8 cellular contexts compared by ENCODE assay signal in the genomic region with DNA sequence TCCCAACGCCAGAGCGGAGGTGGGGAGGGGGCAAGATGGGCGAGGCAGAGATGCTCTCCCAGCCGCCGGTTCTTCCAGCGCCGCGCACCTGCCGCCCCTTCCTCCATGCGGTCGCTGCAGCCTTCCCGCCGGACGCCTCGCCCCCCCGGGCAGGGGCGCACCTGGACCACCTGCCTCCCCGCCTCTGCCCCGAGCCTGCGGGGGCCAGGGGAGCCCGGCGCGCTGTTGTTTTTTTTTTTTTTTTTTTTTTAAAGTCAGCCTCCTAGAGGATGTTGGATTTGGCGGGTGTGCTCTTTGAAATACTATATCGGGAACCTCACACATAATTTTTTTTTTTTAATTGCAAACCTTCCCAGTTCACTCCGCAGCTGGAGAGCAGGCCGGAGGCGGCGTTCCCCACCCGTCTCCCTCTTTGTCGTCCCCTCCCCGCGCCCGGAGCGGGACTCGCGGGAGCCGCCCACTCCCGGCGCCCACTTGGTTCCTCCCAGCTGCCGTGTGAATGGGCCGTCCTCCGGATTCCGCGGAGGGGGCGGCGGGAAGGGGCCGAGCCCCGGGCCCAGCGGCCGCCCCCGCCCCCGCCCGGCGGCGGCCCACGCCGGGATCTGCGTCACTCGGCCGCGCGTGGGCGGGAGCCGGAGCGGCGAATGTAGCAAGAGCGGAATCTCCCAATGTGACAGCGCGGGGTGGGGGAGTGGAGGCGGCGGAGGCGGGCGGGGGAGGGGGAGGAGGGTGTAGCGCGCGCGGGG. TPM values are rescaled to one million over a fixed set of nuclear protein-coding genes. Genes with fewer than 3 reads are reported as not detected.
DNase-seq lines count a peak whose midpoint lies in the region; ATAC-seq and TF ChIP-seq lines count a peak whose summit lies in the region.

No MANE protein-coding gene starts in this region.

- H3K36me3 Mint-ChIP-seq in activated CD8-positive, alpha-beta T cell treated with anti-CD3 and anti-CD28 coated beads for 36 hours (ENCODE audit: low read depth), result no peaks in the 10 kb centered on the region

- ATAC-seq in GM19324 (IDR thresholded peaks at IDR 0.05; ENCODE audit: low FRiP score, unreplicated experiment) (peak; percentile 86), HG03460 (IDR thresholded peaks at IDR 0.05; ENCODE audit: unreplicated experiment) (peak; percentile 61)
- peak; percentile 65 for ATAC-seq in activated CD8-positive, alpha-beta T cell treated with anti-CD3 and anti-CD28 coated beads for 36 hours

- WGBS in ectodermal cell, 2 experiments, result 0 to 1% methylated on average over 74 to 77 of the region's 78 CpGs

- no peak for TF ChIP-seq CTCF in activated CD8-positive, alpha-beta T cell treated with anti-CD3 and anti-CD28 coated beads for 36 hours (IDR thresholded peaks at IDR 0.05)

- peaks cover 30% of the 10 kb centered on the region for H3K4me1 Mint-ChIP-seq in activated CD8-positive, alpha-beta T cell treated with anti-CD3 and anti-CD28 coated beads for 36 hours (ENCODE audit: low read depth)

- no peaks in the 10 kb centered on the region for H3K36me3 ChIP-seq in ectodermal cell (ENCODE audit: control insufficient read depth, insufficient read depth, low read length)

- peak; percentile 29 to 97 (median 84) for DNase-seq in C1 segment of cervical spinal cord (lab: John Stamatoyannopoulos, UW)
- DNase-seq in NCI-H69 (lab: John Stamatoyannopoulos, UW), result peak; percentile 94
- DNase-seq in activated CD8-positive, alpha-beta T cell treated with anti-CD3 and anti-CD28 coated beads for 36 hours, result peak; percentile 78
- peak; percentile 94 for DNase-seq in medulla oblongata (ENCODE audit: extremely low spot score)
- peak; percentile 75 to 91 (median 83) for DNase-seq in stimulated activated CD4-positive, alpha-beta T cell treated with anti-CD3 and anti-CD28 coated beads, TNF-alpha, amount 100 ng/mL, for 4 hours (ENCODE audit: low read depth in 3 of 3)

- no peak overlapping the region for H3K27ac ChIP-seq in ectodermal cell (ENCODE audit: insufficient read depth, low read depth, low read length, poor library complexity, severe bottlenecking)

- peaks cover 16% of the 10 kb centered on the region for H3K27me3 ChIP-seq in ectodermal cell (ENCODE audit: control insufficient read depth, insufficient read depth, low read length, poor library complexity, severe bottlenecking)

- H3K9me3 Mint-ChIP-seq in activated CD8-positive, alpha-beta T cell treated with anti-CD3 and anti-CD28 coated beads for 36 hours, result no peaks in the 10 kb centered on the region

- H3K4me1 ChIP-seq in ectodermal cell (ENCODE audit: control insufficient read depth, insufficient read depth, low read length), result no peaks in the 10 kb centered on the region

- H3K4me3 Mint-ChIP-seq in activated CD8-positive, alpha-beta T cell treated with anti-CD3 and anti-CD28 coated beads for 36 hours, result peak overlapping the region; percentile 68

- peak overlapping the region; percentile 59 for H3K4me3 ChIP-seq in ectodermal cell (ENCODE audit: insufficient read depth, low read depth, low read length)

- no peaks in the 10 kb centered on the region for H3K9me3 ChIP-seq in ectodermal cell (ENCODE audit: control insufficient read depth, low read length)

- no peaks in the 10 kb centered on the region for H3K27me3 Mint-ChIP-seq in activated CD8-positive, alpha-beta T cell treated with anti-CD3 and anti-CD28 coated beads for 36 hours

- CTCF ChIA-PET in activated CD8-positive, alpha-beta T cell treated with anti-CD3 and anti-CD28 coated beads for 36 hours (lab: Charles Lee), result no interaction called here

- peak overlapping the region; percentile 73 for H3K27ac Mint-ChIP-seq in activated CD8-positive, alpha-beta T cell treated with anti-CD3 and anti-CD28 coated beads for 36 hours

- intact Hi-C loops in activated CD8-positive, alpha-beta T cell treated with anti-CD3 and anti-CD28 coated beads for 36 hours (cut with micrococcal nuclease), result loop anchor here (2.0 kb wide), 1 partner anchor 74 kb away; no protein-coding TSS in a partner anchor

- POLR2A ChIA-PET in activated CD8-positive, alpha-beta T cell treated with anti-CD3 and anti-CD28 coated beads for 36 hours (lab: Charles Lee), result interaction anchor here (0.6 to 1.3 kb wide), 3 partner anchors 13 to 115 kb away, joined by 3 to 4 read pairs (median 3); no protein-coding TSS in a partner anchor

RNA-seq across cellular contexts. Expression of a gene that starts 0.4 kb away (rescaled TPM):
- 10 to 100 TPM; 23.0 to 24.8 TPM for total RNA-seq in activated CD8-positive, alpha-beta T cell treated with anti-CD3 and anti-CD28 coated beads for 36 hours
- polyA plus RNA-seq in ectodermal cell (2013, experiment 1 of 4), result 42.8 TPM
- polyA plus RNA-seq in ectodermal cell (2013, experiment 2 of 4), result 36.3 TPM
- 32.0 TPM for polyA plus RNA-seq in ectodermal cell (2013, experiment 3 of 4)
- polyA plus RNA-seq in ectodermal cell (2013, experiment 4 of 4), result 29.0 TPM
